In the genomic region with DNA sequence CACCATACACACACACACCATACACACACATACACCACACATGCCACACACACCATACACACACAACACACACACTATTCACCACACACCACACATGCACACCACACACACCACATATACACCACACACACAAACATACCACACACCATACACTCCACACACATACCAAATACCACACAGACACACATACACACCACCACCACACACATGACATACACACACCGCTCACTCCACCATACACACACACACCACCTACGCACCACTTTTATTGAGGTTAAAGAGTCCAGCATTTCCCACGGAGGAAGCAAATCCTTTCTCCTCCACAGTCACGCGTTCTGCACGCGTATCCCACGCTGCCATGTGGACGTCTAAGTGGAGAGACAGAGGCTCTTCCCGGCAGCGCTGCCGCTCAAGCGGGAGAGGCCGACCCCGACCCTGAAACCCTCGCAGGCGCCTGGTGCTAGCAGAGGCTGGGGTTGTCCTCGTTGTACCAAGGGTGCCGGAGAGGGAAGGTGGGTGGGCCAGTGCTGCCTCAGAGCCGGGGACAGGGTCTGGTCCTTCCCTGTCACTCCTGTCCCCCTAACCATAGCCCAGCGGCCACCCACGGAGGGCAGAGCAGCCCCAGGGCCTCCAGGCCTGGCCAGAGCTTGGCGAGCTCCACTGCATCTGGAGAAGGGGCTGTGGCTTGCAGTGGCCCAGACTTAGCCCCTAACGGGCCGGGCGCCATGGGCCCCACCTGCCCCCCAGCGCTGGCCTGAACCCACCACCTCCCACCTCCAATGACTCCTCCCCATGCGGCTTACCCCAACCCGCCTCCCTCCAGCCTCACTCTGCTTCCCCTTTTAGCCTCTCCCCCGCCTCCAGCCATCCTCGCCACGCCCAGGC, we compare ENCODE assay signal across 22 cellular contexts.
"Had no signal": no experiment of that assay in that cellular context is flagged by ENCODE, and none has a peak within 500 bp of the region (broad histone marks: within the 10 kb centered on the region; RNA-seq: fewer than 3 reads in every experiment).

No MANE protein-coding gene starts in this region.

- H3K27ac ChIP-seq: esophagus muscularis mucosa, heart right ventricle, thyroid gland, uterus had no signal

- ATAC-seq: left ventricle myocardium superior had no signal

- H3K4me3 Mint-ChIP-seq: activated T-helper 1 cell treated with anti-CD3 and anti-CD28 coated beads, Interleukin-12 subunit alpha, Interleukin-12 subunit beta, Interleukin-2, Interleukin-4 antibody, amounts not matched to agents 30 ng/mL and 10 ng/mL and 1 ng/mL, durations not matched to agents 14 hours and 24 hours and 36 hours; immature natural killer cell; natural killer cell had no signal

- H3K4me3 ChIP-seq: esophagus muscularis mucosa, heart right ventricle, thyroid gland, uterus had no signal

- H3K9me3 Mint-ChIP-seq: natural killer cell had no signal

- H3K4me1 Mint-ChIP-seq: immature natural killer cell, natural killer cell had no signal

- H3K27ac Mint-ChIP-seq: activated T-helper 1 cell treated with anti-CD3 and anti-CD28 coated beads, Interleukin-12 subunit alpha, Interleukin-12 subunit beta, Interleukin-2, Interleukin-4 antibody, amounts not matched to agents 30 ng/mL and 10 ng/mL and 1 ng/mL, durations not matched to agents 14 hours and 24 hours and 36 hours; immature natural killer cell; natural killer cell had no signal

- FAIRE-seq: endothelial cell of umbilical vein had no signal

- H3K4me1 ChIP-seq: esophagus muscularis mucosa, heart right ventricle, thyroid gland, uterus had no signal

- DNase-seq: activated CD4-positive, alpha-beta T cell treated with anti-CD3 and anti-CD28 coated beads, Interleukin-2, amount 50 U/mL, for 4 hours; activated naive CD4-positive, alpha-beta T cell; cerebellar nuclear complex; cortex of kidney; effector CD4-positive, alpha-beta T cell; heart right ventricle; immature natural killer cell; left ventricle myocardium superior; mesenchymal stem cell; natural killer cell; retina; stimulated activated CD4-positive, alpha-beta T cell treated with anti-CD3 and anti-CD28 coated beads, Interleukin-12 subunit alpha, Interleukin-12 subunit beta, amount 100 ng/mL, for 4 hours; stimulated activated CD4-positive, alpha-beta T cell treated with anti-CD3 and anti-CD28 coated beads, Interleukin-1b, Interleukin-23, amount 100 ng/mL, for 48 hours; stimulated activated CD8-positive, alpha-beta memory T cell treated with anti-CD3 and anti-CD28 coated beads, Interleukin-4, amount 100 ng/mL, for 48 hours; stimulated activated naive CD4-positive, alpha-beta T cell treated with Interleukin-2 at 50 U/mL for 16 hours; SW 1271; T-helper 2 cell; thyroid gland; uterus had no signal

- H3K9me3 ChIP-seq: thyroid gland, uterus had no signal

- H3K36me3 ChIP-seq: esophagus muscularis mucosa, heart right ventricle, thyroid gland, uterus had no signal

- H3K27me3 ChIP-seq: thyroid gland, uterus had no signal

- H3K36me3 Mint-ChIP-seq: immature natural killer cell, natural killer cell had no signal
